ENCODE assay signal across 8 cellular contexts in genomic region chr1:27402349-27402754, GRCh38. TPM values are rescaled to one million over a fixed set of nuclear protein-coding genes. Genes with fewer than 3 reads are reported as not detected.
A peak's percentile ranks its signal among the peaks of the same experiment; 100 is the strongest.
DNase-seq lines count a peak whose midpoint lies in the region; ATAC-seq and TF ChIP-seq lines count a peak whose summit lies in the region.

No MANE protein-coding gene starts in this region.

- H3K27me3 ChIP-seq in BLaER1: no peaks in the 10 kb centered on the region

- DNase-seq in hepatic stellate cell (ENCODE audit: low spot score) (peak; percentile 78), renal cortical epithelial cell (ENCODE audit: low read depth) (peak; percentile 73), AML-193 (lab: John Stamatoyannopoulos, UW) (no peak)

- H3K9me3 ChIP-seq in BLaER1 (no peaks in the 10 kb centered on the region), HEK293 (ENCODE audit: control insufficient read depth, insufficient read depth, low read depth, low read length) (no peaks in the 10 kb centered on the region)

- POLR2A ChIA-PET in HEK293 (lab: Yijun Ruan, JAX): no interaction called here

- CTCF ChIA-PET in HEK293 (lab: Yijun Ruan, JAX): interaction anchor here (0.8 to 2.7 kb wide), 4 partner anchors 155 to 206 kb away, joined by 3 to 13 read pairs (median 4); no protein-coding TSS in a partner anchor

- H4K20me1 ChIP-seq in BLaER1: no peaks in the 10 kb centered on the region

- H3K9ac ChIP-seq in BLaER1: peak overlapping the region; percentile 65

- H3K27ac ChIP-seq in BLaER1 (peak overlapping the region; percentile 87), HEK293 (ENCODE audit: extremely low read depth, low read depth, low read length) (no peak overlapping the region), angular gyrus (ENCODE audit: low read depth, low read length) (peak overlapping the region; percentile 63)

- H3K4me3 ChIP-seq in BLaER1 (peak overlapping the region; percentile 39), HEK293 (ENCODE audit: low read depth, low read length) (no peak overlapping the region)

- H3K4me2 ChIP-seq in BLaER1: peak overlapping the region; percentile 94

- no peak for ATAC-seq in HG03432 (IDR thresholded peaks at IDR 0.05; ENCODE audit: unreplicated experiment)
- no peak for ATAC-seq in GM21825 (IDR thresholded peaks at IDR 0.05; ENCODE audit: unreplicated experiment)

- H3K36me3 ChIP-seq in BLaER1 (peaks cover 9% of the 10 kb centered on the region), HEK293 (ENCODE audit: control insufficient read depth in 2 of 2, insufficient read depth in 1 of 2, low read length in 2 of 2) (peaks cover 0 to 20% of the 10 kb centered on the region in 2 experiments; a peak in 1 of 3 replicates)

- peaks cover 91% of the 10 kb centered on the region for H3K4me1 ChIP-seq in BLaER1
- no peaks in the 10 kb centered on the region for H3K4me1 ChIP-seq in HEK293 (ENCODE audit: control insufficient read depth, insufficient read depth, low read length)

- TF ChIP-seq CTCF in HEK293 (tag by site-specific recombination; IDR thresholded peaks at IDR 0.05): peak; percentile 38; the same call in 1 of the 2 replicates

TF ChIP-seq in HEK293, 187 proteins besides CTCF, POLR2A, EP300 and RAD21:
- TF ChIP-seq PRDM4 (tag by site-specific recombination; IDR thresholded peaks at IDR 0.05) (peak; percentile 70), ZNF114 (tag by site-specific recombination; IDR thresholded peaks at IDR 0.05) (no peak), KLF1 (tag by site-specific recombination; IDR thresholded peaks at IDR 0.05) (0 out of 2 replicates have a peak, but pooled peaks have one; percentile 37), ZNF654 (tag by site-specific recombination; IDR thresholded peaks at IDR 0.05; ENCODE audit: low read depth) (peak; percentile 28)

RNA-seq across cellular contexts. Expression of gene GPR3, which starts 9.9 kb away (rescaled TPM):
- 0.25 TPM in 1 of 2 replicates, not detected in the other for total RNA-seq in renal cortical epithelial cell

RNA-seq across cellular contexts. Expression of gene CD164L2, which starts 19.2 kb away (rescaled TPM):
- not detected in 2 replicates for total RNA-seq in renal cortical epithelial cell

RNA-seq across cellular contexts. Expression of gene FCN3, which starts 27.7 kb away (rescaled TPM):
- not detected in 2 replicates for total RNA-seq in renal cortical epithelial cell

RNA-seq across cellular contexts. Expression of gene MAP3K6, which starts 35.6 kb away (rescaled TPM):
- total RNA-seq in renal cortical epithelial cell: 14.8 and 15.8 TPM in 2 replicates

Comparison
In these comparisons a context has a peak if more than half of its experiments do, and no peak if none do; other contexts are left out.
1. DNase-seq: peak in hepatic stellate cell (single experiment) and renal cortical epithelial cell (single experiment); none in AML-193 (0 of 2).